In genomic region chr13:41159174-41159573, GRCh38 we compare ENCODE assay signal across 32 cellular contexts.
"Had no signal": no experiment of that assay in that cellular context is flagged by ENCODE, and none has a peak within 500 bp of the region (broad histone marks: within the 10 kb centered on the region; RNA-seq: fewer than 3 reads in every experiment).

No MANE protein-coding gene starts in this region.

- H3K9me3 Mint-ChIP-seq: activated naive CD4-positive, alpha-beta T cell treated with anti-CD3 and anti-CD28 coated beads, Interleukin-2, amount 50 U/mL, for 24 hours; activated T-cell treated with anti-CD3 and anti-CD28 coated beads, Interleukin-2, amount 50 U/mL, for 4 hours; activated T-helper 17 cell treated with anti-CD3 and anti-CD28 coated beads, Interleukin-2, amount 50 U/mL, for 72 hours; nephron progenitor cell had no signal

- DNase-seq: activated CD4-positive, alpha-beta T cell treated with anti-CD3 and anti-CD28 coated beads for 4 hours; activated CD4-positive, alpha-beta T cell treated with anti-CD3 and anti-CD28 coated beads, Interleukin-2, amount 50 U/mL, for 4 hours; activated gamma-delta T cell treated with Interleukin-2 at 50 U/mL for 16 hours; activated T-cell treated with anti-CD3 and anti-CD28 coated beads, Interleukin-2, amount 50 U/mL, for 4 hours; adrenal gland; aorta; cerebellar nuclear complex; colonic mucosa; dorsolateral prefrontal cortex; effector memory CD4-positive, alpha-beta T cell; erythroblast; foreskin fibroblast; head of caudate nucleus; hippocampal formation; left cardiac atrium; naive B cell; nephron progenitor cell; ovary; right lobe of liver; stimulated activated CD4-positive, alpha-beta T cell treated with anti-CD3 and anti-CD28 coated beads, Interleukin-2, amount 100 ng/mL, for 48 hours; stimulated activated naive CD4-positive, alpha-beta T cell treated with Interleukin-2 at 50 U/mL for 16 hours; uterus had no signal

- H3K4me1 Mint-ChIP-seq: activated naive CD4-positive, alpha-beta T cell treated with anti-CD3 and anti-CD28 coated beads, Interleukin-2, amount 50 U/mL, for 24 hours; mesothelial cell of epicardium; naive B cell; nephron progenitor cell had no signal

- FAIRE-seq: keratinocyte had no signal

- H3K36me3 ChIP-seq: adrenal gland, cardiac muscle cell, colonic mucosa, neutrophil, ovary, right lobe of liver, thoracic aorta, uterus had no signal

- H3K27ac ChIP-seq: adrenal gland, cardiac muscle cell, colonic mucosa, dorsolateral prefrontal cortex, neutrophil, ovary, right lobe of liver, thoracic aorta, uterus had no signal

- H3K27me3 ChIP-seq: adrenal gland, cardiac muscle cell, colonic mucosa, dorsolateral prefrontal cortex, neutrophil, ovary, right lobe of liver, uterus had no signal

- H3K9me3 ChIP-seq: adrenal gland, colonic mucosa, neutrophil, ovary, right lobe of liver, thoracic aorta, uterus had no signal

- H3K27me3 Mint-ChIP-seq: activated naive CD4-positive, alpha-beta T cell treated with anti-CD3 and anti-CD28 coated beads, Interleukin-2, amount 50 U/mL, for 24 hours; activated T-helper 17 cell treated with anti-CD3 and anti-CD28 coated beads, Interleukin-2, amount 50 U/mL, for 72 hours; brain; naive B cell; progenitor cell of endocrine pancreas; type B pancreatic cell had no signal

- H3K27ac Mint-ChIP-seq: activated naive CD4-positive, alpha-beta T cell treated with anti-CD3 and anti-CD28 coated beads, Interleukin-2, amount 50 U/mL, for 24 hours; activated T-helper 17 cell treated with anti-CD3 and anti-CD28 coated beads, Interleukin-2, amount 50 U/mL, for 72 hours; brain; mesothelial cell of epicardium; naive B cell; progenitor cell of endocrine pancreas; type B pancreatic cell had no signal

- H3K4me1 ChIP-seq: adrenal gland, colonic mucosa, right lobe of liver, uterus had no signal

- H3K4me3 ChIP-seq: adrenal gland, cardiac muscle cell, colonic mucosa, dorsolateral prefrontal cortex, ovary, right lobe of liver, thoracic aorta, uterus had no signal

- H3K36me3 Mint-ChIP-seq: mesothelial cell of epicardium, type B pancreatic cell had no signal

- H3K4me3 Mint-ChIP-seq: activated naive CD4-positive, alpha-beta T cell treated with anti-CD3 and anti-CD28 coated beads, Interleukin-2, amount 50 U/mL, for 24 hours; activated T-cell treated with anti-CD3 and anti-CD28 coated beads, Interleukin-2, amount 50 U/mL, for 4 hours; activated T-helper 17 cell treated with anti-CD3 and anti-CD28 coated beads, Interleukin-2, amount 50 U/mL, for 72 hours; brain; mesothelial cell of epicardium; naive B cell; nephron progenitor cell; type B pancreatic cell had no signal

- ATAC-seq: activated T-cell treated with anti-CD3 and anti-CD28 coated beads, Interleukin-2, amount 50 U/mL, for 4 hours; activated T-helper 17 cell treated with anti-CD3 and anti-CD28 coated beads, Interleukin-2, amount 50 U/mL, for 72 hours; left cardiac atrium; right lobe of liver had no signal
